In the genomic region with DNA sequence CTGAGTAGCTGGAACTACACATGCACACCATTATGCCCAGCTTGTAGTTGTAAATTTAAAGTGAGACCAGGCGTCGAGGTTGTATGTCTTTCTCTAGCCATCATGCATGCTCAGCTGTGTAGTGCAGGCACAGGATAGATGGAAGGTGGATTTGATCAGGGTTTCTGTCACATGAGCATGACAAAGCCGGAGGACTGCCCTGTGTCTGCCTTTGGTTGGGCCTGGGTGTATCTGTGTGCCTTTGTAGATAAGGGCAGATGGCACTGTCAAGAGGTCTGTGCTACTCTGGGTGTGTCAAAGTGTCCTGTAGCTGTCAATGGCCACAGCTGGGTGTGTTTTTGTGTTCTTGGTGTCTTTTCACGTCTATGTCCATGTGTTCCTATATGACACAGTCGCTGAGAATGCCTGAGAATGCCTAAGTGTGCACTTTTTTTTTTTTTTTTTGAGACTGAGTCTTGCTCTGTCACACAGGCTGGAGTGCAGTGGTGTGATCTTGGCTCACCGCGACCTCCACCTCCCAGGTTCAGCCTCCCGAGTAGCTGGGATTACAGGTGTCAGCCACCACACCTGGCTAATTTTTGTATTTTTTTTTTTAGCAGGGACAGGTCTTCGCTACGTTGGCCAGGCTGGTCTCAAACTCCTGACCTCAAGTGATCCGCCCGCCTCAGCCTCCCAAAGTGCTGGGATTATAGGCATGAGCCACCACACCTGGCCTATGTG, we compare ENCODE assay signal across 1 cellular context.
A peak's percentile ranks its signal among the peaks of the same experiment; 100 is the strongest.
TF ChIP-seq lines count a peak whose summit lies in the region.

No MANE protein-coding gene starts in this region.

TF ChIP-seq in HepG2, 621 proteins besides CTCF, POLR2A, EP300 and RAD21:
- TF ChIP-seq TCF7 (IDR thresholded peaks at IDR 0.05; ENCODE audit: low read depth) (no peak), ZNF17 (CRISPR knock-in tag; IDR thresholded peaks at IDR 0.05) (no peak), ZNF33A (CRISPR knock-in tag; IDR thresholded peaks at IDR 0.05; ENCODE audit: borderline replicate concordance) (no peak), MZF1 (CRISPR knock-in tag; IDR thresholded peaks at IDR 0.05; ENCODE audit: borderline replicate concordance) (no peak), TRIM24 (CRISPR knock-in tag; IDR thresholded peaks at IDR 0.05) (no peak), ZNF460 (CRISPR knock-in tag; IDR thresholded peaks at IDR 0.05; ENCODE audit: borderline replicate concordance) (peak; percentile 57; the same call in 1 of the 2 replicates), NR2F6 (IDR thresholded peaks at IDR 0.05) (no peak), NR2F6 (CRISPR knock-in tag; IDR thresholded peaks at IDR 0.05) (no peak), MTA3 (CRISPR knock-in tag; IDR thresholded peaks at IDR 0.05) (no peak), MIXL1 (CRISPR knock-in tag; IDR thresholded peaks at IDR 0.05) (no peak), CEBPB (IDR thresholded peaks at IDR 0.05; ENCODE audit: borderline replicate concordance, low read depth, low read length) (no peak), FOXM1 (CRISPR knock-in tag; IDR thresholded peaks at IDR 0.05) (no peak), ZEB1 (IDR thresholded peaks at IDR 0.05; ENCODE audit: insufficient replicate concordance, low read depth) (no peak), ZNF253 (CRISPR knock-in tag; IDR thresholded peaks at IDR 0.05; ENCODE audit: borderline replicate concordance) (0 out of 2 replicates have a peak, but pooled peaks have one; percentile 33), PITX1 (CRISPR knock-in tag; IDR thresholded peaks at IDR 0.05) (no peak), ZNF20 (CRISPR knock-in tag; IDR thresholded peaks at IDR 0.05) (no peak), MBNL3 (CRISPR knock-in tag; conservative IDR thresholded peaks at IDR 0.05) (no peak)
- TF ChIP-seq, protein P1, sequence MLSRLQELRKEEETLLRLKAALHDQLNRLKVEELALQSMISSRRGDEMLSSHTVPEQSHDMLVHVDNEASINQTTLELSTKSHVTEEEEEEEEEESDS (CRISPR knock-in tag; IDR thresholded peaks at IDR 0.05; ENCODE audit: borderline replicate concordance), result no peak
- TF ChIP-seq, protein P2, sequence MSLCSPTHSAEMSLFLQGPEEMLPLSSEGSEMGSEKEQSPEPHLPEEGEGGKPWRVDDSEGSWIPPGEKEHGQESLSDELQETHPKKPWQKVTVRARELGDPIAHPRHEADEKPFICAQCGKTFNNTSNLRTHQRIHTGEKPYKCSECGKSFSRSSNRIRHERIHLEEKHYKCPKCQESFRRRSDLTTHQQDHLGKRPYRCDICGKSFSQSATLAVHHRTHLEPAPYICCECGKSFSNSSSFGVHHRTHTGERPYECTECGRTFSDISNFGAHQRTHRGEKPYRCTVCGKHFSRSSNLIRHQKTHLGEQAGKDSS (CRISPR knock-in tag; IDR thresholded peaks at IDR 0.05; ENCODE audit: borderline replicate concordance, low read depth), result 0 out of 2 replicates have a peak, but pooled peaks have one; percentile 32
- TF ChIP-seq, protein P3, sequence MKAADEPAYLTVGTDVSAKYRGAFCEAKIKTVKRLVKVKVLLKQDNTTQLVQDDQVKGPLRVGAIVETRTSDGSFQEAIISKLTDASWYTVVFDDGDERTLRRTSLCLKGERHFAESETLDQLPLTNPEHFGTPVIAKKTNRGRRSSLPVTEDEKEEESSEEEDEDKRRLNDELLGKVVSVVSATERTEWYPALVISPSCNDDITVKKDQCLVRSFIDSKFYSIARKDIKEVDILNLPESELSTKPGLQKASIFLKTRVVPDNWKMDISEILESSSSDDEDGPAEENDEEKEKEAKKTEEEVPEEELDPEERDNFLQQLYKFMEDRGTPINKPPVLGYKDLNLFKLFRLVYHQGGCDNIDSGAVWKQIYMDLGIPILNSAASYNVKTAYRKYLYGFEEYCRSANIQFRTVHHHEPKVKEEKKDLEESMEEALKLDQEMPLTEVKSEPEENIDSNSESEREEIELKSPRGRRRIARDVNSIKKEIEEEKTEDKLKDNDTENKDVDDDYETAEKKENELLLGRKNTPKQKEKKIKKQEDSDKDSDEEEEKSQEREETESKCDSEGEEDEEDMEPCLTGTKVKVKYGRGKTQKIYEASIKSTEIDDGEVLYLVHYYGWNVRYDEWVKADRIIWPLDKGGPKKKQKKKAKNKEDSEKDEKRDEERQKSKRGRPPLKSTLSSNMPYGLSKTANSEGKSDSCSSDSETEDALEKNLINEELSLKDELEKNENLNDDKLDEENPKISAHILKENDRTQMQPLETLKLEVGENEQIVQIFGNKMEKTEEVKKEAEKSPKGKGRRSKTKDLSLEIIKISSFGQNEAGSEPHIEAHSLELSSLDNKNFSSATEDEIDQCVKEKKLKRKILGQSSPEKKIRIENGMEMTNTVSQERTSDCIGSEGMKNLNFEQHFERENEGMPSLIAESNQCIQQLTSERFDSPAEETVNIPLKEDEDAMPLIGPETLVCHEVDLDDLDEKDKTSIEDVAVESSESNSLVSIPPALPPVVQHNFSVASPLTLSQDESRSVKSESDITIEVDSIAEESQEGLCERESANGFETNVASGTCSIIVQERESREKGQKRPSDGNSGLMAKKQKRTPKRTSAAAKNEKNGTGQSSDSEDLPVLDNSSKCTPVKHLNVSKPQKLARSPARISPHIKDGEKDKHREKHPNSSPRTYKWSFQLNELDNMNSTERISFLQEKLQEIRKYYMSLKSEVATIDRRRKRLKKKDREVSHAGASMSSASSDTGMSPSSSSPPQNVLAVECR (CRISPR knock-in tag; IDR thresholded peaks at IDR 0.05; ENCODE audit: borderline replicate concordance), result 0 out of 2 replicates have a peak, but pooled peaks have one; percentile 23
TF ChIP-seq in HepG2: peak in this region for 4.
